31 cellular contexts compared by ENCODE assay signal in genomic region chrX:37000140-37000539, GRCh38. TPM values are rescaled to one million over a fixed set of nuclear protein-coding genes. Genes with fewer than 3 reads are reported as not detected.
"Had no signal": no experiment of that assay in that cellular context is flagged by ENCODE, and none has a peak within 500 bp of the region (broad histone marks: within the 10 kb centered on the region; RNA-seq: fewer than 3 reads in every experiment).

No MANE protein-coding gene starts in this region.

- H3K27ac Mint-ChIP-seq: activated CD4-positive, alpha-beta T cell treated with anti-CD3 and anti-CD28 coated beads for 36 hours; activated CD4-positive, alpha-beta T cell treated with anti-CD3 and anti-CD28 coated beads, Interleukin-2, amount 10 ng/mL, durations not matched to agents 7 days and 5 days; activated CD8-positive, alpha-beta T cell treated with anti-CD3 and anti-CD28 coated beads, Interleukin-2, amount 10 ng/mL, durations not matched to agents 7 days and 5 days; activated naive CD8-positive, alpha-beta T cell treated with anti-CD3 and anti-CD28 coated beads, Interleukin-2, amount 10 ng/mL, durations not matched to agents 7 days and 5 days; activated T-cell treated with anti-CD3 and anti-CD28 coated beads, Interleukin-2, amount 50 U/mL, for 24 hours; activated T-helper 2 cell treated with anti-CD3 and anti-CD28 coated beads, Interferon-gamma antibody, Interleukin-2, Interleukin-4, amounts not matched to agents 10 μg/mL and 5 μg/mL and 100 μg/mL, durations not matched to agents 14 hours and 24 hours and 36 hours had no signal

- DNase-seq: activated CD4-positive, alpha-beta T cell treated with anti-CD3 and anti-CD28 coated beads for 36 hours; activated CD4-positive, alpha-beta T cell treated with anti-CD3 and anti-CD28 coated beads, Interleukin-2, amount 10 ng/mL, durations not matched to agents 7 days and 5 days; activated CD4-positive, alpha-beta T cell treated with anti-CD3 and anti-CD28 coated beads, Interleukin-2, amount 50 U/mL, for 48 hours; activated CD8-positive, alpha-beta T cell treated with anti-CD3 and anti-CD28 coated beads, Interleukin-2, amount 10 ng/mL, durations not matched to agents 7 days and 5 days; activated gamma-delta T cell; activated naive CD4-positive, alpha-beta T cell treated with Interleukin-2 at 50 U/mL for 16 hours; activated naive CD8-positive, alpha-beta T cell treated with anti-CD3 and anti-CD28 coated beads, Interleukin-2, amount 10 ng/mL, durations not matched to agents 7 days and 5 days; activated T-cell treated with anti-CD3 and anti-CD28 coated beads, Interleukin-2, amount 50 U/mL, for 24 hours; amygdala; Karpas-422; NCI-H1105 treated with DMSO at 0.1 percent for 48 hours; NCI-H1436; NCI-H1694; NCI-H1930; NCI-H2081 treated with DMSO at 0.1 percent for 48 hours; NCI-H226; NCI-H446 treated with DMSO at 0.1 percent for 48 hours; NCI-H524; SHP77; SJCRH30; T1000 had no signal

- H3K36me3 ChIP-seq: ascending aorta, cardiac muscle cell, SJCRH30 had no signal

- H3K9me3 Mint-ChIP-seq: activated CD4-positive, alpha-beta T cell treated with anti-CD3 and anti-CD28 coated beads, Interleukin-2, amount 10 ng/mL, durations not matched to agents 7 days and 5 days; activated naive CD4-positive, alpha-beta T cell treated with anti-CD3 and anti-CD28 coated beads, Interleukin-2, amount 50 U/mL, for 24 hours; activated naive CD8-positive, alpha-beta T cell treated with anti-CD3 and anti-CD28 coated beads, Interleukin-2, amount 10 ng/mL, durations not matched to agents 7 days and 5 days; activated T-cell treated with anti-CD3 and anti-CD28 coated beads, Interleukin-2, amount 50 U/mL, for 24 hours; activated T-helper 2 cell treated with anti-CD3 and anti-CD28 coated beads, Interferon-gamma antibody, Interleukin-2, Interleukin-4, amounts not matched to agents 10 μg/mL and 5 μg/mL and 100 μg/mL, durations not matched to agents 14 hours and 24 hours and 36 hours had no signal

- H3K27me3 Mint-ChIP-seq: activated CD4-positive, alpha-beta T cell treated with anti-CD3 and anti-CD28 coated beads for 36 hours; activated CD4-positive, alpha-beta T cell treated with anti-CD3 and anti-CD28 coated beads, Interleukin-2, amount 10 ng/mL, durations not matched to agents 7 days and 5 days; activated naive CD4-positive, alpha-beta T cell treated with anti-CD3 and anti-CD28 coated beads, Interleukin-2, amount 50 U/mL, for 24 hours; activated naive CD8-positive, alpha-beta T cell treated with anti-CD3 and anti-CD28 coated beads, Interleukin-2, amount 10 ng/mL, durations not matched to agents 7 days and 5 days had no signal

- H3K4me1 ChIP-seq: ascending aorta, SJCRH30 had no signal

- H3K4me3 Mint-ChIP-seq: activated CD4-positive, alpha-beta T cell treated with anti-CD3 and anti-CD28 coated beads for 36 hours; activated CD4-positive, alpha-beta T cell treated with anti-CD3 and anti-CD28 coated beads, Interleukin-2, amount 10 ng/mL, durations not matched to agents 7 days and 5 days; activated CD8-positive, alpha-beta T cell treated with anti-CD3 and anti-CD28 coated beads, Interleukin-2, amount 10 ng/mL, durations not matched to agents 7 days and 5 days; activated naive CD4-positive, alpha-beta T cell treated with anti-CD3 and anti-CD28 coated beads, Interleukin-2, amount 50 U/mL, for 24 hours; activated naive CD8-positive, alpha-beta T cell treated with anti-CD3 and anti-CD28 coated beads, Interleukin-2, amount 10 ng/mL, durations not matched to agents 7 days and 5 days; activated T-cell treated with anti-CD3 and anti-CD28 coated beads, Interleukin-2, amount 50 U/mL, for 24 hours had no signal

- H3K9me3 ChIP-seq: ascending aorta, SJCRH30 had no signal

- H3K4me3 ChIP-seq: ascending aorta, cardiac muscle cell, SJCRH30, SK-N-MC had no signal

- H3K36me3 Mint-ChIP-seq: activated naive CD4-positive, alpha-beta T cell treated with anti-CD3 and anti-CD28 coated beads, Interleukin-2, amount 50 U/mL, for 24 hours; activated naive CD8-positive, alpha-beta T cell treated with anti-CD3 and anti-CD28 coated beads, Interleukin-2, amount 10 ng/mL, durations not matched to agents 7 days and 5 days had no signal

- H3K4me1 Mint-ChIP-seq: activated CD4-positive, alpha-beta T cell treated with anti-CD3 and anti-CD28 coated beads for 36 hours; activated CD4-positive, alpha-beta T cell treated with anti-CD3 and anti-CD28 coated beads, Interleukin-2, amount 10 ng/mL, durations not matched to agents 7 days and 5 days; activated naive CD4-positive, alpha-beta T cell treated with anti-CD3 and anti-CD28 coated beads, Interleukin-2, amount 50 U/mL, for 24 hours; activated naive CD8-positive, alpha-beta T cell treated with anti-CD3 and anti-CD28 coated beads, Interleukin-2, amount 10 ng/mL, durations not matched to agents 7 days and 5 days had no signal

- H3K27ac ChIP-seq: ascending aorta, cardiac muscle cell, SJCRH30, SK-N-MC had no signal

- H3K27me3 ChIP-seq: ascending aorta, cardiac muscle cell, SJCRH30 had no signal

RNA-seq across cellular contexts. Expression of gene FAM47C, which starts 8.0 kb away (rescaled TPM):
- total RNA-seq: activated CD4-positive, alpha-beta T cell treated with anti-CD3 and anti-CD28 coated beads for 36 hours; activated CD4-positive, alpha-beta T cell treated with anti-CD3 and anti-CD28 coated beads, Interleukin-2, amount 10 ng/mL, durations not matched to agents 7 days and 5 days; activated CD8-positive, alpha-beta T cell treated with anti-CD3 and anti-CD28 coated beads, Interleukin-2, amount 10 ng/mL, durations not matched to agents 7 days and 5 days; activated naive CD8-positive, alpha-beta T cell treated with anti-CD3 and anti-CD28 coated beads, Interleukin-2, amount 10 ng/mL, durations not matched to agents 7 days and 5 days; activated T-helper 2 cell treated with anti-CD3 and anti-CD28 coated beads, Interferon-gamma antibody, Interleukin-2, Interleukin-4, amounts not matched to agents 10 μg/mL and 5 μg/mL and 100 μg/mL, durations not matched to agents 14 hours and 24 hours and 36 hours; ascending aorta; cardiac muscle cell; MCF 10A; RPMI7951; SJCRH30; T-helper 1 cell treated with Interleukin-12 subunit alpha and Interleukin-12 subunit beta and Interleukin-4 antibody, amounts not matched to agents 30 ng/mL and 1 ng/mL, for 36 hours; T-helper 2 cell treated with Interferon-gamma antibody and Interleukin-4, amounts not matched to agents 100 ng/mL and 5 ng/mL, for 36 hours had no signal
- polyA plus RNA-seq: adipose tissue, cardiac muscle cell had no signal
